ENCODE assay signal across 8 cellular contexts in genomic region chr20:57395111-57395959, GRCh38. TPM values are rescaled to one million over a fixed set of nuclear protein-coding genes. Genes with fewer than 3 reads are reported as not detected.
DNase-seq lines count a peak whose midpoint lies in the region; ATAC-seq and TF ChIP-seq lines count a peak whose summit lies in the region.

No MANE protein-coding gene starts in this region.

- H3K27ac Mint-ChIP-seq in T-cell = peak overlapping the region; percentile 97 to 100
- H3K27ac Mint-ChIP-seq in neural progenitor cell = peak overlapping the region; percentile 69

- CTCF ChIA-PET in T-cell (lab: Charles Lee) = no interaction called here

- H3K9ac ChIP-seq in BLaER1 treated with 17β-estradiol and CSF1 and Interleukin-3, amounts not matched to agents 10 nM and 100 nM = peak overlapping the region; percentile 86 to 100 (median 98); a peak in 21 of 22 replicates
- H3K9ac ChIP-seq in neural progenitor cell = peak overlapping the region; percentile 29

- H3K27me3 Mint-ChIP-seq in T-cell (no peaks in the 10 kb centered on the region), neural progenitor cell (ENCODE audit: insufficient read depth, low read depth) (peaks cover 4% of the 10 kb centered on the region)

- peaks cover 47 to 84% (median 83%) of the 10 kb centered on the region in 11 experiments for H3K36me3 ChIP-seq in BLaER1 treated with 17β-estradiol and CSF1 and Interleukin-3, amounts not matched to agents 10 nM and 100 nM
- no peaks in the 10 kb centered on the region for H3K36me3 ChIP-seq in neural progenitor cell

- no peak for ATAC-seq in T-cell (replicated peaks in 1 of 4)

- H3K27ac ChIP-seq in BLaER1 treated with 17β-estradiol and CSF1 and Interleukin-3, amounts not matched to agents 10 nM and 100 nM = peak overlapping the region in 10 of 11 experiments; percentile 72 to 99 (median 96); a peak in 19 of 22 replicates
- peak overlapping the region; percentile 85 for H3K27ac ChIP-seq in neural progenitor cell

- H3K27me3 ChIP-seq in BLaER1 treated with 17β-estradiol and CSF1 and Interleukin-3, amounts not matched to agents 10 nM and 100 nM = no peaks in the 10 kb centered on the region
- H3K27me3 ChIP-seq in neural progenitor cell = peaks cover 7% of the 10 kb centered on the region

- H3K36me3 Mint-ChIP-seq in T-cell (peaks cover 33% of the 10 kb centered on the region), neural progenitor cell (peaks cover 11% of the 10 kb centered on the region)

- no peak for DNase-seq in T-cell
- DNase-seq in fibroblast of the aortic adventitia (ENCODE audit: low read depth) = peak; percentile 83
- DNase-seq in neural progenitor cell (ENCODE audit: low spot score) = peak; percentile 91
- DNase-seq in EL = no peak
- DNase-seq in HUDEP-2 (lab: John Stamatoyannopoulos, UW; ENCODE audit: unreplicated experiment in 76 of 76) = no peak
- no peak for DNase-seq in NK-92 (lab: John Stamatoyannopoulos, UW; ENCODE audit: unreplicated experiment)
- DNase-seq in GM10266 (ENCODE audit: extremely low spot score) = no peak

- POLR2A ChIA-PET in T-cell (lab: Charles Lee) = no interaction called here

- peak overlapping the region in 9 of 10 experiments; percentile 91 to 100 (median 97); a peak in 16 of 20 replicates for H3K4me3 ChIP-seq in BLaER1 treated with 17β-estradiol and CSF1 and Interleukin-3, amounts not matched to agents 10 nM and 100 nM
- H3K4me3 ChIP-seq in fibroblast of the aortic adventitia (ENCODE audit: low read depth, low read length) (peak overlapping the region; percentile 31), neural progenitor cell (no peak overlapping the region)

- no peaks in the 10 kb centered on the region for H3K9me3 Mint-ChIP-seq in T-cell
- H3K9me3 Mint-ChIP-seq in neural progenitor cell = no peaks in the 10 kb centered on the region

- H3K4me3 Mint-ChIP-seq in T-cell (peak overlapping the region; percentile 17 to 94 (median 93)), neural progenitor cell (peak overlapping the region; percentile 57)

- peaks cover 38% of the 10 kb centered on the region for H3F3A ChIP-seq in neural progenitor cell (ENCODE audit: low read depth)

- H3K4me1 ChIP-seq in BLaER1 treated with 17β-estradiol and CSF1 and Interleukin-3, amounts not matched to agents 10 nM and 100 nM = peaks cover 75 to 82% (median 79%) of the 10 kb centered on the region in 10 experiments
- H3K4me1 ChIP-seq in neural progenitor cell = peaks cover 42% of the 10 kb centered on the region

- H3K4me1 Mint-ChIP-seq in T-cell (peaks cover 65 to 82% (median 76%) of the 10 kb centered on the region in 3 donors), neural progenitor cell (peaks cover 58% of the 10 kb centered on the region)

- peaks cover 81 to 91% (median 89%) of the 10 kb centered on the region in 11 experiments for H4K20me1 ChIP-seq in BLaER1 treated with 17β-estradiol and CSF1 and Interleukin-3, amounts not matched to agents 10 nM and 100 nM
- H4K20me1 ChIP-seq in neural progenitor cell (ENCODE audit: low read depth) = peaks cover 62% of the 10 kb centered on the region

- peak overlapping the region; percentile 95 to 100 (median 99) for H3K4me2 ChIP-seq in BLaER1 treated with 17β-estradiol and CSF1 and Interleukin-3, amounts not matched to agents 10 nM and 100 nM
- peak overlapping the region; percentile 71 for H3K4me2 ChIP-seq in neural progenitor cell

- H3K79me2 ChIP-seq in neural progenitor cell (ENCODE audit: low read depth) = peaks cover 81% of the 10 kb centered on the region

- H2AFZ ChIP-seq in neural progenitor cell (replicated peaks) = no peak overlapping the region

- no peak for TF ChIP-seq CTCF in fibroblast of the aortic adventitia (IDR thresholded peaks at IDR 0.05; ENCODE audit: insufficient read depth, low read length)
- TF ChIP-seq CTCF in neural progenitor cell (IDR thresholded peaks at IDR 0.05) = no peak
- TF ChIP-seq CTCF in GM10266 (IDR thresholded peaks at IDR 0.05; ENCODE audit: control insufficient read depth, insufficient read depth, low read depth, missing control alignments) = no peak

- H3K9me3 ChIP-seq in BLaER1 treated with 17β-estradiol and CSF1 and Interleukin-3, amounts not matched to agents 10 nM and 100 nM (replicated peaks in 1 of 11) = peaks cover 0 to 11% (median 0%) of the 10 kb centered on the region in 11 experiments; a peak in 6 of 22 replicates
- no peaks in the 10 kb centered on the region for H3K9me3 ChIP-seq in neural progenitor cell (ENCODE audit: low read depth)

RNA-seq across cellular contexts. Expression of gene RBM38, which starts 4.1 kb away (rescaled TPM):
- total RNA-seq in T-cell (100 to 1,000 TPM; 111 to 271 (median 124) TPM), fibroblast of the aortic adventitia (ENCODE audit: low replicate concordance) (2.0 and 6.1 TPM in 2 replicates), neural progenitor cell (ENCODE audit: low replicate concordance) (26.6 and 53.4 TPM in 2 replicates)

RNA-seq across cellular contexts. Expression of gene RAE1, which starts 44.3 kb away (rescaled TPM):
- total RNA-seq in T-cell (10 to 100 TPM; 29.0 to 41.1 (median 29.4) TPM), fibroblast of the aortic adventitia (ENCODE audit: low replicate concordance) (24.8 and 26.9 TPM in 2 replicates), neural progenitor cell (ENCODE audit: low replicate concordance) (50.2 and 77.6 TPM in 2 replicates)

Comparison
In these comparisons a context has a peak if more than half of its experiments do, and no peak if none do; other contexts are left out.
1. DNase-seq: peak in fibroblast of the aortic adventitia (single experiment) and neural progenitor cell (single experiment); none in T-cell (0 of 34), EL (single experiment), HUDEP-2 (0 of 76), NK-92 (single experiment) and GM10266 (single experiment).